ENCODE assay signal across 17 cellular contexts in genomic region chr6:97470322-97470721, GRCh38.
DNase-seq lines count a peak whose midpoint lies in the region; ATAC-seq and TF ChIP-seq lines count a peak whose summit lies in the region.
"Had no signal": no experiment of that assay in that cellular context is flagged by ENCODE, and none has a peak within 500 bp of the region (broad histone marks: within the 10 kb centered on the region; RNA-seq: fewer than 3 reads in every experiment).

No MANE protein-coding gene starts in this region.

- CTCF ChIA-PET in A673 (lab: Charles Lee) (no interaction called here), SK-N-SH (lab: Yijun Ruan, JAX) (interaction anchor here (1.1 to 1.2 kb wide), 3 partner anchors 27 to 1375 kb away, joined by 3 read pairs; no protein-coding TSS in a partner anchor)
- CTCF ChIA-PET in activated CD4-positive, alpha-beta memory T cell treated with anti-CD3 and anti-CD28 coated beads, Interleukin-2, amount 10 ng/mL, durations not matched to agents 7 days and 5 days (lab: Charles Lee), result no interaction called here

- no peaks in the 10 kb centered on the region for H3K79me2 ChIP-seq in SK-N-SH (ENCODE audit: insufficient read depth)

- no peak overlapping the region for H3K4me2 ChIP-seq in SK-N-SH
- H3K4me2 ChIP-seq: BLaER1 treated with 17β-estradiol and CSF1 and Interleukin-3, amounts not matched to agents 10 nM and 100 nM had no signal

- no peaks in the 10 kb centered on the region for H3K36me3 Mint-ChIP-seq in activated CD4-positive, alpha-beta memory T cell treated with anti-CD3 and anti-CD28 coated beads, Interleukin-2, amount 10 ng/mL, durations not matched to agents 7 days and 5 days (ENCODE audit: low read depth)
- H3K36me3 Mint-ChIP-seq: CD8-positive, alpha-beta T cell had no signal

- no peaks in the 10 kb centered on the region for H3K9me2 ChIP-seq in SK-N-SH

- POLR2A ChIA-PET in A673 (lab: Charles Lee; ENCODE audit: low non-redundant PET), result no interaction called here
- POLR2A ChIA-PET in SK-N-SH (lab: Yijun Ruan, JAX), result no interaction called here
- POLR2A ChIA-PET in activated CD4-positive, alpha-beta memory T cell treated with anti-CD3 and anti-CD28 coated beads, Interleukin-2, amount 10 ng/mL, durations not matched to agents 7 days and 5 days (lab: Charles Lee), result no interaction called here

- H3K4me3 Mint-ChIP-seq in activated CD4-positive, alpha-beta memory T cell treated with anti-CD3 and anti-CD28 coated beads, Interleukin-2, amount 10 ng/mL, durations not matched to agents 7 days and 5 days, result no peak overlapping the region
- H3K4me3 Mint-ChIP-seq: B cell; CD4-positive, alpha-beta T cell; CD8-positive, alpha-beta T cell had no signal

- no peaks in the 10 kb centered on the region for H3F3A ChIP-seq in SK-N-SH (replicated peaks; ENCODE audit: insufficient read depth)

- ATAC-seq in HG03521 (IDR thresholded peaks at IDR 0.05; ENCODE audit: unreplicated experiment) (no peak), GM19395 (IDR thresholded peaks at IDR 0.05; ENCODE audit: unreplicated experiment) (no peak)
- ATAC-seq: CD8-positive, alpha-beta T cell had no signal

- BruUV-seq in A673 (replicated peaks; lab: Mats Ljungman, UMichigan), result no TSS peak

- no peaks in the 10 kb centered on the region for H3K4me1 Mint-ChIP-seq in activated CD4-positive, alpha-beta memory T cell treated with anti-CD3 and anti-CD28 coated beads, Interleukin-2, amount 10 ng/mL, durations not matched to agents 7 days and 5 days
- H3K4me1 Mint-ChIP-seq: B cell had no signal

- intact Hi-C loops in A673 (cut with micrococcal nuclease; ENCODE audit: unreplicated experiment), result no loop called here

- no peak overlapping the region for H2AFZ ChIP-seq in SK-N-SH (ENCODE audit: low read depth)

- H3K9ac ChIP-seq in SK-N-SH, result no peak overlapping the region
- H3K9ac ChIP-seq: BLaER1 treated with 17β-estradiol and CSF1 and Interleukin-3, amounts not matched to agents 10 nM and 100 nM had no signal

- H3K4me1 ChIP-seq in A673 (ENCODE audit: insufficient read depth, low read length, poor library complexity, severe bottlenecking) (peaks cover 73% of the 10 kb centered on the region), SK-N-SH (ENCODE audit: control insufficient read depth in 1 of 2, insufficient read depth in 2 of 2, low read depth in 1 of 2, low read length in 1 of 2) (peaks cover 0 to 4% of the 10 kb centered on the region in 2 experiments; a peak in 2 of 4 replicates)
- H3K4me1 ChIP-seq: BLaER1 treated with 17β-estradiol and CSF1 and Interleukin-3, amounts not matched to agents 10 nM and 100 nM; Caco-2 had no signal

- no peaks in the 10 kb centered on the region for H3K9me3 Mint-ChIP-seq in activated CD4-positive, alpha-beta memory T cell treated with anti-CD3 and anti-CD28 coated beads, Interleukin-2, amount 10 ng/mL, durations not matched to agents 7 days and 5 days
- H3K9me3 Mint-ChIP-seq: CD4-positive, alpha-beta T cell; CD8-positive, alpha-beta T cell had no signal

- WGBS in SK-N-SH (ENCODE audit: low lambda C conversion rate), result 11% methylated on average over 2 of the region's 2 CpGs

- H3K36me3 ChIP-seq in A673 (ENCODE audit: insufficient read depth, low read length, poor library complexity, severe bottlenecking) (no peaks in the 10 kb centered on the region), SK-N-SH (replicated peaks in 1 of 2; ENCODE audit: control insufficient read depth in 1 of 2, insufficient read depth in 2 of 2, low read length in 1 of 2) (no peaks in the 10 kb centered on the region)
- H3K36me3 ChIP-seq: BLaER1 treated with 17β-estradiol and CSF1 and Interleukin-3, amounts not matched to agents 10 nM and 100 nM had no signal

- no peaks in the 10 kb centered on the region for H3K27me3 ChIP-seq in A673 (replicated peaks; ENCODE audit: insufficient read depth, low read depth, low read length, poor library complexity)
- no peaks in the 10 kb centered on the region for H3K27me3 ChIP-seq in SK-N-SH (ENCODE audit: insufficient read depth)
- H3K27me3 ChIP-seq: BLaER1 treated with 17β-estradiol and CSF1 and Interleukin-3, amounts not matched to agents 10 nM and 100 nM had no signal

- TF ChIP-seq EP300 in SK-N-SH (IDR thresholded peaks at IDR 0.05; ENCODE audit: borderline replicate concordance in 1 of 2, low read depth in 1 of 2, low read length in 1 of 2), result peak in 1 of 2 experiments; percentile 41; a peak in 1 of 4 replicates

- no peak for TF ChIP-seq CTCF in A673 (conservative IDR thresholded peaks at IDR 0.05; ENCODE audit: low read depth, low read length)
- no peak for TF ChIP-seq CTCF in SK-N-SH (IDR thresholded peaks at IDR 0.05)

- no peak for TF ChIP-seq RAD21 in SK-N-SH (IDR thresholded peaks at IDR 0.05; ENCODE audit: low read length)

- H3K4me3 ChIP-seq in A673 (ENCODE audit: low read depth, low read length, poor library complexity, severe bottlenecking) (no peak overlapping the region), SK-N-SH (ENCODE audit: low read depth in 2 of 2, low read length in 1 of 2) (no peak overlapping the region)
- H3K4me3 ChIP-seq: BLaER1 treated with 17β-estradiol and CSF1 and Interleukin-3, amounts not matched to agents 10 nM and 100 nM had no signal

- H3K27me3 Mint-ChIP-seq in activated CD4-positive, alpha-beta memory T cell treated with anti-CD3 and anti-CD28 coated beads, Interleukin-2, amount 10 ng/mL, durations not matched to agents 7 days and 5 days, result no peaks in the 10 kb centered on the region
- H3K27me3 Mint-ChIP-seq: B cell had no signal

- H4K20me1 ChIP-seq in SK-N-SH (ENCODE audit: insufficient read depth), result no peaks in the 10 kb centered on the region
- H4K20me1 ChIP-seq: BLaER1 treated with 17β-estradiol and CSF1 and Interleukin-3, amounts not matched to agents 10 nM and 100 nM had no signal

- no peak overlapping the region for H3K27ac Mint-ChIP-seq in activated CD4-positive, alpha-beta memory T cell treated with anti-CD3 and anti-CD28 coated beads, Interleukin-2, amount 10 ng/mL, durations not matched to agents 7 days and 5 days
- H3K27ac Mint-ChIP-seq: B cell; CD4-positive, alpha-beta T cell; CD8-positive, alpha-beta T cell had no signal

- H3K9me3 ChIP-seq in A673 (ENCODE audit: low read depth, low read length, poor library complexity, severe bottlenecking) (no peaks in the 10 kb centered on the region), SK-N-SH (no peaks in the 10 kb centered on the region)
- H3K9me3 ChIP-seq: BLaER1 treated with 17β-estradiol and CSF1 and Interleukin-3, amounts not matched to agents 10 nM and 100 nM; Caco-2 had no signal

- H3K27ac ChIP-seq in A673 (ENCODE audit: low read depth, low read length, poor library complexity, severe bottlenecking), result peak overlapping the region; percentile 94
- peak overlapping the region in 1 of 2 experiments; percentile 60; a peak in 1 of 4 replicates for H3K27ac ChIP-seq in SK-N-SH (ENCODE audit: low read depth in 2 of 2, low read length in 1 of 2)
- H3K27ac ChIP-seq: BLaER1 treated with 17β-estradiol and CSF1 and Interleukin-3, amounts not matched to agents 10 nM and 100 nM; C4-2B had no signal

- DNase-seq in A673 (ENCODE audit: low spot score) (no peak), SK-N-DZ (ENCODE audit: low spot score) (peak; percentile 25), SK-N-SH (peak; percentile 2)
- DNase-seq in activated CD4-positive, alpha-beta memory T cell treated with anti-CD3 and anti-CD28 coated beads, Interleukin-2, amount 10 ng/mL, durations not matched to agents 7 days and 5 days, result no peak
- DNase-seq: 8988T; AML-193; Caco-2; Calu3; CD4-positive, alpha-beta T cell; CD8-positive, alpha-beta T cell; DMS79 treated with DMSO at 0.1 percent for 48 hours; GF-D8 had no signal

TF ChIP-seq in SK-N-SH, 30 proteins besides CTCF, POLR2A, EP300 and RAD21:
- TF ChIP-seq SIN3A (IDR thresholded peaks at IDR 0.05; ENCODE audit: borderline replicate concordance, low read depth, low read length), result no peak
- TF ChIP-seq GATA2 (CRISPR knock-in tag; IDR thresholded peaks at IDR 0.05), result peak; percentile 28; the same call in 1 of the 2 replicates

Comparison
In these comparisons a context has a peak if more than half of its experiments do, and no peak if none do; other contexts are left out.
1. DNase-seq: peak in SK-N-DZ (single experiment) and SK-N-SH (single experiment); none in A673 (single experiment) and activated CD4-positive, alpha-beta memory T cell treated with anti-CD3 and anti-CD28 coated beads, Interleukin-2, amount 10 ng/mL, durations not matched to agents 7 days and 5 days (single experiment).